In genomic region chr19:18161691-18162039, GRCh38 we compare ENCODE assay signal across 1 cellular context.
TF ChIP-seq lines count a peak whose summit lies in the region.

No MANE protein-coding gene starts in this region.

TF ChIP-seq in GM12878, 131 proteins besides CTCF, POLR2A, EP300 and RAD21:
- TF ChIP-seq, protein P1, sequence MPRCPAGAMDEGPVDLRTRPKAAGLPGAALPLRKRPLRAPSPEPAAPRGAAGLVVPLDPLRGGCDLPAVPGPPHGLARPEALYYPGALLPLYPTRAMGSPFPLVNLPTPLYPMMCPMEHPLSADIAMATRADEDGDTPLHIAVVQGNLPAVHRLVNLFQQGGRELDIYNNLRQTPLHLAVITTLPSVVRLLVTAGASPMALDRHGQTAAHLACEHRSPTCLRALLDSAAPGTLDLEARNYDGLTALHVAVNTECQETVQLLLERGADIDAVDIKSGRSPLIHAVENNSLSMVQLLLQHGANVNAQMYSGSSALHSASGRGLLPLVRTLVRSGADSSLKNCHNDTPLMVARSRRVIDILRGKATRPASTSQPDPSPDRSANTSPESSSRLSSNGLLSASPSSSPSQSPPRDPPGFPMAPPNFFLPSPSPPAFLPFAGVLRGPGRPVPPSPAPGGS (IDR thresholded peaks at IDR 0.05; ENCODE audit: borderline replicate concordance, insufficient read depth, low read depth, low read length, poor library complexity, severe bottlenecking) = peak; percentile 63
- TF ChIP-seq PAX8 (IDR thresholded peaks at IDR 0.05) (no peak), HDGF (IDR thresholded peaks at IDR 0.05) (peak; percentile 18; the same call in 1 of the 2 replicates)
